ENCODE assay signal across 34 cellular contexts in the genomic region with DNA sequence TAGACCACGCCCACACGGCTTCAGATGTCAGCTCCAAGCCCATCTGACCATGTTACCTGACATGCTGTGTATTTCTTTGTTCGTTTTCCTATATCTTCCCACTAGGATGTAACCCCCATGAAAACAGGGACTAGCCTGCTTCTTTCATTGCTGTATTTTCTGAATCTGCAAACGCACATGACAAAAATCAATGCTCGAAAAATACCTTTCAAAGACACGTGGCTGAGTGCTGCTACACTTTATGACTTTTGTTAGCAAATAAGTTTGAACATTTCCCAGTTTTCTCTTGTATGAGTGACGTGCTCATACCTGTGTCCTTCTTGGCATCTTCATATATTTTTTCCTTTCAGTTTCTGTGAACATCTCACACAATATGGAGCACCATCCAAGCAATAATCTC.
A peak's percentile ranks its signal among the peaks of the same experiment; 100 is the strongest.
DNase-seq lines count a peak whose midpoint lies in the region; ATAC-seq, FAIRE-seq and TF ChIP-seq lines count a peak whose summit lies in the region.
"Had no signal": no experiment of that assay in that cellular context is flagged by ENCODE, and none has a peak within 500 bp of the region (broad histone marks: within the 10 kb centered on the region; RNA-seq: fewer than 3 reads in every experiment).

No MANE protein-coding gene starts in this region.

- no peak for ATAC-seq in HepG2
- no peak for ATAC-seq in right lobe of liver
- ATAC-seq in Right ventricle myocardium superior (ENCODE audit: poor library complexity), result no peak
- ATAC-seq: A549; CD8-positive, alpha-beta T cell had no signal

- CTCF ChIA-PET in HepG2 (lab: Yijun Ruan, JAX; ENCODE audit: low intra/inter-chr PET ratio, low total read pairs) (no interaction called here), H1 (lab: Charles Lee; ENCODE audit: partially characterized antibody) (interaction anchor here (0.9 kb wide), 1 partner anchor 192 kb away, joined by 3 read pairs; no protein-coding TSS in a partner anchor)

- no peaks in the 10 kb centered on the region for H3K36me3 ChIP-seq in HepG2 (replicated peaks in 1 of 2; ENCODE audit: control insufficient read depth in 1 of 2, insufficient read depth in 2 of 2, low read length in 2 of 2)
- no peaks in the 10 kb centered on the region for H3K36me3 ChIP-seq in right lobe of liver
- H3K36me3 ChIP-seq in H1 (ENCODE audit: control insufficient read depth in 2 of 4, insufficient read depth in 4 of 4, low read length in 3 of 4), result no peaks in the 10 kb centered on the region
- H3K36me3 ChIP-seq: BE2C; BLaER1; BLaER1 treated with 17β-estradiol and CSF1 and Interleukin-3, amounts not matched to agents 10 nM and 100 nM had no signal

- POLR2A ChIA-PET in HepG2 (lab: Yijun Ruan, JAX), result no interaction called here
- POLR2A ChIA-PET in H1 (lab: Charles Lee; ENCODE audit: partially characterized antibody), result no interaction called here

- H2AFZ ChIP-seq in HepG2 (ENCODE audit: low read length) (no peak overlapping the region), H1 (ENCODE audit: low read length) (0 out of 2 replicates have a peak overlapping the region, but pooled peaks have one; percentile 16)

- H3K79me1 ChIP-seq in H1 (ENCODE audit: low read depth, low read length), result no peaks in the 10 kb centered on the region

- in situ Hi-C loops in HepG2 (cut with HindIII; ENCODE audit: extremely low pct_ligation_motif_present, low pct_unique_long_range_greater_than_20kb), result no loop called here

- H3K4me1 ChIP-seq in HepG2 (ENCODE audit: insufficient read depth, low read length) (no peaks in the 10 kb centered on the region), right lobe of liver (no peaks in the 10 kb centered on the region), H1 (replicated peaks in 1 of 4; ENCODE audit: control insufficient read depth in 3 of 4, insufficient read depth in 4 of 4, low read length in 3 of 4) (no peaks in the 10 kb centered on the region)
- H3K4me1 ChIP-seq: A549; BE2C; BLaER1; BLaER1 treated with 17β-estradiol and CSF1 and Interleukin-3, amounts not matched to agents 10 nM and 100 nM; Caco-2 had no signal

- H3K4ac ChIP-seq in H1 (replicated peaks; ENCODE audit: insufficient read length, low read depth, low read length), result no peak overlapping the region

- TF ChIP-seq POLR2A in HepG2 (IDR thresholded peaks at IDR 0.05; ENCODE audit: insufficient read depth in 1 of 2, low read depth in 2 of 2, low read length in 2 of 2) (no peak), right lobe of liver (IDR thresholded peaks at IDR 0.05) (no peak), H1 (IDR thresholded peaks at IDR 0.05; ENCODE audit: control extremely low read depth in 1 of 2, low read depth in 2 of 2, low read length in 2 of 2) (no peak)

- no peak overlapping the region for H4K5ac ChIP-seq in H1 (ENCODE audit: insufficient read length, low read depth, low read length)

- no peak overlapping the region for H2BK12ac ChIP-seq in H1 (ENCODE audit: low read depth, low read length)

- no peak overlapping the region for H3K18ac ChIP-seq in H1 (ENCODE audit: extremely low read depth, low read length)

- H3K23ac ChIP-seq in H1 (ENCODE audit: insufficient read length), result no peak overlapping the region

- no TSS peak for BruUV-seq in HepG2 (replicated peaks; lab: Mats Ljungman, UMichigan)

- no peak overlapping the region for H3K56ac ChIP-seq in H1 (replicated peaks; ENCODE audit: insufficient read length, low read depth, low read length)

- H3K4me2 ChIP-seq in HepG2 (ENCODE audit: low read depth, low read length) (no peak overlapping the region), H1 (ENCODE audit: insufficient read depth in 1 of 2, low read depth in 2 of 2, low read length in 2 of 2) (no peak overlapping the region)
- H3K4me2 ChIP-seq: A549; BLaER1; BLaER1 treated with 17β-estradiol and CSF1 and Interleukin-3, amounts not matched to agents 10 nM and 100 nM had no signal

- H2BK20ac ChIP-seq in H1 (ENCODE audit: low read length), result no peak overlapping the region

- H3K79me2 ChIP-seq in HepG2 (ENCODE audit: insufficient read depth, low read length) (no peaks in the 10 kb centered on the region), H1 (ENCODE audit: control insufficient read depth in 1 of 2, insufficient read depth in 2 of 2, low read length in 2 of 2) (no peaks in the 10 kb centered on the region)

- H3K27me3 ChIP-seq in HepG2 (ENCODE audit: control insufficient read depth in 1 of 2, insufficient read depth in 2 of 2, low read length in 2 of 2), result no peaks in the 10 kb centered on the region
- no peaks in the 10 kb centered on the region for H3K27me3 ChIP-seq in right lobe of liver
- no peaks in the 10 kb centered on the region for H3K27me3 ChIP-seq in H1 (replicated peaks in 1 of 4; ENCODE audit: control insufficient read depth in 3 of 4, extremely low read depth in 1 of 4, insufficient read depth in 3 of 4, low read length in 3 of 4)
- H3K27me3 ChIP-seq: BE2C; BLaER1; BLaER1 treated with 17β-estradiol and CSF1 and Interleukin-3, amounts not matched to agents 10 nM and 100 nM had no signal

- H3K14ac ChIP-seq in H1 (ENCODE audit: insufficient read length), result no peak overlapping the region

- WGBS in HepG2 (ENCODE audit: low lambda C conversion rate), result under 1% methylated on average over 7 of the region's 7 CpGs
- 23% methylated on average over 7 of the region's 7 CpGs for WGBS in right lobe of liver (ENCODE audit: insufficient coverage, low coverage, low lambda C conversion rate, missing lambda C conversion rate)
- WGBS in H1 (ENCODE audit: extremely low coverage in 1 of 2, insufficient coverage in 1 of 2, insufficient read length in 1 of 2, insufficient replicate concordance in 2 of 2, low coverage in 1 of 2, low lambda C conversion rate in 2 of 2, missing lambda C conversion rate in 1 of 2), 2 experiments, result 89% methylated on average over 7 of the region's 7 CpGs; no CpG with 5 or more reads in 1 of the 2 experiments

- intact Hi-C loops in HepG2 (cut with micrococcal nuclease; ENCODE audit: unreplicated experiment), result no loop called here
- intact Hi-C loops in right lobe of liver (cut with DNase I), result no loop called here
- intact Hi-C loops in Right ventricle myocardium superior (cut with DNase I), result no loop called here

- no peak overlapping the region for H4K91ac ChIP-seq in H1 (replicated peaks; ENCODE audit: insufficient read length, low read length)

- TF ChIP-seq EP300 in HepG2 (IDR thresholded peaks at IDR 0.05; ENCODE audit: low read depth in 2 of 2, low read length in 2 of 2) (no peak), HepG2 (CRISPR knock-in tag; IDR thresholded peaks at IDR 0.05; ENCODE audit: borderline replicate concordance) (no peak), H1 (IDR thresholded peaks at IDR 0.05; ENCODE audit: borderline replicate concordance in 1 of 2, low read depth in 2 of 2, low read length in 2 of 2) (no peak)

- H2BK5ac ChIP-seq in H1 (ENCODE audit: low read depth, low read length), result no peak overlapping the region

- H4K8ac ChIP-seq in H1 (ENCODE audit: extremely low read depth, insufficient read depth, low read length), result no peak overlapping the region

- H2BK120ac ChIP-seq in H1 (replicated peaks; ENCODE audit: low read depth, low read length), result no peak overlapping the region

- TF ChIP-seq CTCF in HepG2 (CRISPR knock-in tag; IDR thresholded peaks at IDR 0.05) (no peak), right lobe of liver (IDR thresholded peaks at IDR 0.05) (no peak), LNCaP clone FGC (IDR thresholded peaks at IDR 0.05; ENCODE audit: control insufficient read depth, extremely low read depth, insufficient read depth) (no peak), VCaP (conservative IDR thresholded peaks at IDR 0.05) (no peak), H1 (IDR thresholded peaks at IDR 0.05; ENCODE audit: control extremely low read depth in 1 of 3, insufficient read depth in 1 of 3, low read depth in 1 of 3, low read length in 3 of 3) (no peak)

- no peak overlapping the region for H2BK15ac ChIP-seq in H1 (ENCODE audit: low read length)

- DNase-seq in HepG2 (ENCODE audit: low spot score) (no peak), right lobe of liver (no peak), LNCaP clone FGC (ENCODE audit: low read depth) (peak; percentile 19), H1 (ENCODE audit: low read depth in 1 of 2, low spot score in 2 of 2) (no peak), Right ventricle myocardium superior (no peak), DMS79 treated with DMSO at 0.1 percent for 48 hours (lab: John Stamatoyannopoulos, UW) (no peak), globus pallidus (ENCODE audit: low spot score) (no peak)
- DNase-seq: 8988T; ACHN; AML-193; BE2C; C1 segment of cervical spinal cord; Caco-2; Calu3; CD4-positive, alpha-beta memory T cell; CD4-positive, alpha-beta T cell; CD4-positive, CD25-positive, alpha-beta regulatory T cell; CD8-positive, alpha-beta memory T cell; CD8-positive, alpha-beta T cell; COR-L47; DMS 273 treated with DMSO at 0.1 percent for 48 hours; DMS153; DMS53; DMS79; DND-41; EL had no signal

- H3K9ac ChIP-seq in HepG2 (ENCODE audit: insufficient read depth, low read depth, low read length) (no peak overlapping the region), H1 (replicated peaks in 1 of 4; ENCODE audit: extremely low read depth in 1 of 4, low read depth in 3 of 4, low read length in 3 of 4) (no peak overlapping the region)
- H3K9ac ChIP-seq: BLaER1; BLaER1 treated with 17β-estradiol and CSF1 and Interleukin-3, amounts not matched to agents 10 nM and 100 nM had no signal

- no peak for FAIRE-seq in HepG2 (lab: Jason Lieb, UNC)
- no peak for FAIRE-seq in H1 (lab: Jason Lieb, UNC)
- FAIRE-seq: A204.1, A549, D721Med had no signal

- TF ChIP-seq RAD21 in HepG2 (CRISPR knock-in tag; IDR thresholded peaks at IDR 0.05) (no peak), H1 (IDR thresholded peaks at IDR 0.05 in 1 of 2, conservative IDR thresholded peaks at IDR 0.05 in 1 of 2; ENCODE audit: low read depth in 2 of 2, low read length in 2 of 2) (no peak)

- H3K9me3 ChIP-seq in HepG2 (ENCODE audit: low read length) (no peaks in the 10 kb centered on the region), right lobe of liver (peaks cover 0 to 4% (median 0%) of the 10 kb centered on the region in 4 donors), H1 (ENCODE audit: insufficient read depth in 2 of 2, low read depth in 1 of 2, low read length in 1 of 2) (peaks cover 0 to 4% of the 10 kb centered on the region in 2 experiments; a peak in 1 of 4 replicates)

- H4K20me1 ChIP-seq in HepG2 (ENCODE audit: insufficient read depth, low read length) (no peaks in the 10 kb centered on the region), H1 (replicated peaks in 1 of 2; ENCODE audit: control insufficient read depth in 1 of 2, insufficient read depth in 2 of 2, low read length in 2 of 2) (no peaks in the 10 kb centered on the region)
- H4K20me1 ChIP-seq: BLaER1; BLaER1 treated with 17β-estradiol and CSF1 and Interleukin-3, amounts not matched to agents 10 nM and 100 nM had no signal

- no peak overlapping the region for H2AK5ac ChIP-seq in H1 (ENCODE audit: low read depth, low read length)

- no peak overlapping the region for H3K4me3 ChIP-seq in HepG2 (replicated peaks in 1 of 3; ENCODE audit: insufficient read depth in 1 of 3, low read depth in 2 of 3, low read length in 3 of 3)
- H3K4me3 ChIP-seq in right lobe of liver, result no peak overlapping the region
- no peak overlapping the region for H3K4me3 ChIP-seq in LNCaP clone FGC (ENCODE audit: low read depth, low read length)
- H3K4me3 ChIP-seq in H1 (ENCODE audit: extremely low read depth in 1 of 4, insufficient read depth in 2 of 4, low read depth in 3 of 4, low read length in 4 of 4), result no peak overlapping the region
- H3K4me3 ChIP-seq: A549; BLaER1; BLaER1 treated with 17β-estradiol and CSF1 and Interleukin-3, amounts not matched to agents 10 nM and 100 nM had no signal

- H3K27ac ChIP-seq in HepG2 (ENCODE audit: extremely low read length, insufficient read depth, low read length) (no peak overlapping the region), right lobe of liver (no peak overlapping the region), VCaP (peak overlapping the region; percentile 29), H1 (ENCODE audit: low read depth, low read length) (no peak overlapping the region)
- H3K27ac ChIP-seq: 22Rv1; A549; BLaER1; BLaER1 treated with 17β-estradiol and CSF1 and Interleukin-3, amounts not matched to agents 10 nM and 100 nM; C4-2B had no signal

- H3K23me2 ChIP-seq in H1 (ENCODE audit: low read depth, low read length), result no peaks in the 10 kb centered on the region; the same call in 1 of the 2 replicates
